Comparison of ENCODE assay signal across 20 cellular contexts in genomic region chr12:123121670-123122069, GRCh38. TPM values are rescaled to one million over a fixed set of nuclear protein-coding genes. Genes with fewer than 3 reads are reported as not detected.
DNase-seq lines count a peak whose midpoint lies in the region; ATAC-seq and TF ChIP-seq lines count a peak whose summit lies in the region.
"Had no signal": no experiment of that assay in that cellular context is flagged by ENCODE, and none has a peak within 500 bp of the region (broad histone marks: within the 10 kb centered on the region; RNA-seq: fewer than 3 reads in every experiment).

No MANE protein-coding gene starts in this region.

- no peak overlapping the region for H3K4ac ChIP-seq in IMR-90 (ENCODE audit: low read depth, low read length)

- intact Hi-C loops in IMR-90 (cut with micrococcal nuclease), result no loop called here

- in situ Hi-C loops in IMR-90 (cut with MboI; ENCODE audit: low sequenced_read_pairs), result no loop called here

- H3K4me2 ChIP-seq in IMR-90 (ENCODE audit: low read depth, low read length), result no peak overlapping the region
- H3K4me2 ChIP-seq: SK-N-SH had no signal

- H3K27me3 Mint-ChIP-seq in activated T-cell treated with anti-CD3 and anti-CD28 coated beads, Interleukin-2, amount 50 U/mL, for 72 hours (ENCODE audit: low read depth), result no peaks in the 10 kb centered on the region
- H3K27me3 Mint-ChIP-seq in activated naive CD8-positive, alpha-beta T cell treated with anti-CD3 and anti-CD28 coated beads for 36 hours, result no peaks in the 10 kb centered on the region
- H3K27me3 Mint-ChIP-seq in stimulated activated memory B cell treated with anti-CD40 and anti-IgM and Interleukin-4, amounts not matched to agents 10 μg/mL and 1 μg/mL and 100 μg/mL, for 72 hours, result no peaks in the 10 kb centered on the region

- WGBS in IMR-90 (ENCODE audit: extremely low coverage in 2 of 2, insufficient read length in 1 of 2), 2 experiments, result 93% methylated on average over 3 of the region's 6 CpGs; no CpG with 5 or more reads in 1 of the 2 experiments

- peak overlapping the region in 1 of 2 donors; percentile 31 for H3K4me3 Mint-ChIP-seq in activated T-cell treated with anti-CD3 and anti-CD28 coated beads, Interleukin-2, amount 50 U/mL, for 72 hours
- H3K4me3 Mint-ChIP-seq in activated naive CD8-positive, alpha-beta T cell treated with anti-CD3 and anti-CD28 coated beads for 36 hours, result no peak overlapping the region
- no peak overlapping the region for H3K4me3 Mint-ChIP-seq in stimulated activated memory B cell treated with anti-CD40 and anti-IgM and Interleukin-4, amounts not matched to agents 10 μg/mL and 1 μg/mL and 100 μg/mL, for 72 hours
- H3K4me3 Mint-ChIP-seq: neural crest cell had no signal

- H4K20me1 ChIP-seq in IMR-90 (ENCODE audit: insufficient read depth, low read length), result peaks cover 21% of the 10 kb centered on the region

- BruUV-seq in IMR-90 (replicated peaks; lab: Mats Ljungman, UMichigan), result no TSS peak

- H3K18ac ChIP-seq in IMR-90 (ENCODE audit: low read depth, low read length), result no peak overlapping the region

- ATAC-seq in activated T-cell treated with anti-CD3 and anti-CD28 coated beads, Interleukin-2, amount 50 U/mL, for 72 hours (replicated peaks in 1 of 2), result no peak
- ATAC-seq in IMR-90 (ENCODE audit: low read depth), result no peak
- ATAC-seq in stimulated activated memory B cell treated with anti-CD40 and anti-IgM and Interleukin-4, amounts not matched to agents 10 μg/mL and 1 μg/mL and 100 μg/mL, for 72 hours, result no peak

- H3K9me3 ChIP-seq in IMR-90 (ENCODE audit: control insufficient read depth, insufficient read depth, low read length) (no peaks in the 10 kb centered on the region), right atrium auricular region (no peaks in the 10 kb centered on the region)
- H3K9me3 ChIP-seq: breast epithelium, HAP-1, SK-N-SH, tibial nerve had no signal

- no peak overlapping the region for H4K91ac ChIP-seq in IMR-90 (ENCODE audit: insufficient read depth, low read depth, low read length)

- no peak overlapping the region for H3K56ac ChIP-seq in IMR-90 (ENCODE audit: extremely low read depth, insufficient read depth, low read length)

- H3K4me3 ChIP-seq in IMR-90 (ENCODE audit: insufficient read depth, low read depth, low read length) (no peak overlapping the region), right atrium auricular region (no peak overlapping the region)
- H3K4me3 ChIP-seq: breast epithelium, HAP-1, tibial nerve had no signal

- POLR2A ChIA-PET in IMR-90 (lab: Charles Lee; ENCODE audit: unreplicated experiment), result no interaction called here

- H2AFZ ChIP-seq in IMR-90 (replicated peaks; ENCODE audit: low read length, poor library complexity), result no peak overlapping the region

- H2AK5ac ChIP-seq in IMR-90 (ENCODE audit: low read depth, low read length), result peak overlapping the region; percentile 54; the same call in 1 of the 2 replicates

- H3K14ac ChIP-seq in IMR-90 (replicated peaks; ENCODE audit: low read depth, low read length), result no peak overlapping the region; the same call in 1 of the 2 replicates

- H2AK9ac ChIP-seq in IMR-90 (replicated peaks; ENCODE audit: low read depth, low read length, poor library complexity), result no peak overlapping the region

- H2BK15ac ChIP-seq in IMR-90 (ENCODE audit: low read depth, low read length), result no peak overlapping the region

- H3K9me3 Mint-ChIP-seq in activated T-cell treated with anti-CD3 and anti-CD28 coated beads, Interleukin-2, amount 50 U/mL, for 72 hours, result no peaks in the 10 kb centered on the region
- H3K9me3 Mint-ChIP-seq in activated naive CD8-positive, alpha-beta T cell treated with anti-CD3 and anti-CD28 coated beads for 36 hours, result no peaks in the 10 kb centered on the region
- no peaks in the 10 kb centered on the region for H3K9me3 Mint-ChIP-seq in stimulated activated memory B cell treated with anti-CD40 and anti-IgM and Interleukin-4, amounts not matched to agents 10 μg/mL and 1 μg/mL and 100 μg/mL, for 72 hours
- H3K9me3 Mint-ChIP-seq: neural crest cell had no signal

- peaks cover 58% of the 10 kb centered on the region for H3K4me1 Mint-ChIP-seq in activated T-cell treated with anti-CD3 and anti-CD28 coated beads, Interleukin-2, amount 50 U/mL, for 72 hours (ENCODE audit: low read depth)
- peaks cover 63% of the 10 kb centered on the region for H3K4me1 Mint-ChIP-seq in activated naive CD8-positive, alpha-beta T cell treated with anti-CD3 and anti-CD28 coated beads for 36 hours
- H3K4me1 Mint-ChIP-seq in stimulated activated memory B cell treated with anti-CD40 and anti-IgM and Interleukin-4, amounts not matched to agents 10 μg/mL and 1 μg/mL and 100 μg/mL, for 72 hours, result peaks cover 60% of the 10 kb centered on the region

- peaks cover 21% of the 10 kb centered on the region for H3K9me1 ChIP-seq in IMR-90 (ENCODE audit: insufficient read depth, low read length)

- no peak overlapping the region for H2BK20ac ChIP-seq in IMR-90 (ENCODE audit: low read depth, low read length)

- H3K23ac ChIP-seq in IMR-90 (ENCODE audit: low read depth, low read length), result no peak overlapping the region

- H3K36me3 Mint-ChIP-seq in activated T-cell treated with anti-CD3 and anti-CD28 coated beads, Interleukin-2, amount 50 U/mL, for 72 hours (ENCODE audit: insufficient read depth in 2 of 2), result no peaks in the 10 kb centered on the region
- H3K36me3 Mint-ChIP-seq in activated naive CD8-positive, alpha-beta T cell treated with anti-CD3 and anti-CD28 coated beads for 36 hours, result peaks cover 10% of the 10 kb centered on the region
- H3K36me3 Mint-ChIP-seq in stimulated activated memory B cell treated with anti-CD40 and anti-IgM and Interleukin-4, amounts not matched to agents 10 μg/mL and 1 μg/mL and 100 μg/mL, for 72 hours, result no peaks in the 10 kb centered on the region

- CTCF ChIA-PET in IMR-90 (lab: Yijun Ruan, JAX), result no interaction called here

- no peak overlapping the region for H4K5ac ChIP-seq in IMR-90 (ENCODE audit: low read depth, low read length)

- peaks cover 0 to 43% of the 10 kb centered on the region in 2 experiments; a peak in 3 of 4 replicates for H3K79me1 ChIP-seq in IMR-90 (ENCODE audit: low read depth in 1 of 2, low read length in 2 of 2)

- no peak overlapping the region for H4K8ac ChIP-seq in IMR-90 (ENCODE audit: low read depth in 2 of 2, low read length in 2 of 2)

- H3K27ac Mint-ChIP-seq in activated T-cell treated with anti-CD3 and anti-CD28 coated beads, Interleukin-2, amount 50 U/mL, for 72 hours, result peak overlapping the region; percentile 55
- peak overlapping the region; percentile 57 for H3K27ac Mint-ChIP-seq in activated naive CD8-positive, alpha-beta T cell treated with anti-CD3 and anti-CD28 coated beads for 36 hours
- peak overlapping the region; percentile 81 for H3K27ac Mint-ChIP-seq in stimulated activated memory B cell treated with anti-CD40 and anti-IgM and Interleukin-4, amounts not matched to agents 10 μg/mL and 1 μg/mL and 100 μg/mL, for 72 hours

- no peak overlapping the region for H3K27ac ChIP-seq in IMR-90 (ENCODE audit: insufficient read depth, low read length)
- H3K27ac ChIP-seq in right atrium auricular region, result no peak overlapping the region
- H3K27ac ChIP-seq: breast epithelium had no signal

- no peak for TF ChIP-seq RAD21 in IMR-90 (IDR thresholded peaks at IDR 0.05; ENCODE audit: low read length)

- H2BK5ac ChIP-seq in IMR-90 (ENCODE audit: low read depth, low read length, poor library complexity, severe bottlenecking), result no peak overlapping the region

- H3K9ac ChIP-seq in IMR-90 (ENCODE audit: low read depth, low read length), result no peak overlapping the region
- H3K9ac ChIP-seq: SK-N-SH had no signal

- TF ChIP-seq POLR2A in IMR-90 (IDR thresholded peaks at IDR 0.05; ENCODE audit: low read depth, low read length), result no peak

- H3K4me1 ChIP-seq in IMR-90 (ENCODE audit: control insufficient read depth, insufficient read depth, low read length) (peaks cover 15% of the 10 kb centered on the region), right atrium auricular region (peaks cover 0 to 40% of the 10 kb centered on the region in 2 donors)
- H3K4me1 ChIP-seq: breast epithelium had no signal

- no peaks in the 10 kb centered on the region for H3K27me3 ChIP-seq in IMR-90 (ENCODE audit: control insufficient read depth, insufficient read depth, low read length)
- no peaks in the 10 kb centered on the region for H3K27me3 ChIP-seq in right atrium auricular region
- H3K27me3 ChIP-seq: breast epithelium, tibial nerve had no signal

- TF ChIP-seq CTCF in IMR-90 (conservative IDR thresholded peaks at IDR 0.05; ENCODE audit: low read depth, low read length), result no peak
- no peak for TF ChIP-seq CTCF in right atrium auricular region (IDR thresholded peaks at IDR 0.05)

- H3K36me3 ChIP-seq in IMR-90 (ENCODE audit: control insufficient read depth, insufficient read depth, low read length) (no peaks in the 10 kb centered on the region), right atrium auricular region (no peaks in the 10 kb centered on the region)
- H3K36me3 ChIP-seq: breast epithelium, HAP-1, tibial nerve had no signal

- no peak for DNase-seq in activated T-cell treated with anti-CD3 and anti-CD28 coated beads, Interleukin-2, amount 50 U/mL, for 72 hours
- DNase-seq in activated T-cell treated with anti-CD3 and anti-CD28 coated beads, Interleukin-2, amount 50 U/mL, for 48 hours, result no peak
- DNase-seq in IMR-90, result no peak
- DNase-seq in activated naive CD8-positive, alpha-beta T cell treated with anti-CD3 and anti-CD28 coated beads for 36 hours, result no peak
- DNase-seq in right atrium auricular region (ENCODE audit: low spot score), result no peak
- DNase-seq in SHP77 (lab: John Stamatoyannopoulos, UW), result no peak
- DNase-seq: cortex of kidney; left cardiac atrium; midbrain; NCI-H1048; NCI-H1930; RPMI8226; SK-N-SH; stimulated activated CD4-positive, alpha-beta T cell treated with anti-CD3 and anti-CD28 coated beads, Interleukin-1b, Interleukin-23, amount 100 ng/mL, for 48 hours; stimulated activated naive CD4-positive, alpha-beta T cell treated with Interleukin-2 at 50 U/mL for 16 hours had no signal

- no peak overlapping the region for H2BK120ac ChIP-seq in IMR-90 (ENCODE audit: low read depth, low read length)

- dilution Hi-C loops in IMR-90 (cut with HindIII; ENCODE audit: low sequenced_read_pairs, unreplicated experiment), result no loop called here

TF ChIP-seq in IMR-90, 13 proteins besides CTCF, POLR2A, EP300 and RAD21:
- TF ChIP-seq MXI1 (IDR thresholded peaks at IDR 0.05; ENCODE audit: borderline replicate concordance, low read depth, low read length) (no peak), MAZ (IDR thresholded peaks at IDR 0.05; ENCODE audit: borderline replicate concordance, low read depth, low read length) (no peak), RFX5 (IDR thresholded peaks at IDR 0.05; ENCODE audit: low read depth, low read length) (no peak)

RNA-seq across cellular contexts. Expression of gene PITPNM2, which starts 29.2 kb away (rescaled TPM):
- total RNA-seq in activated T-cell treated with anti-CD3 and anti-CD28 coated beads, Interleukin-2, amount 50 U/mL, for 72 hours, result 10 to 100 TPM; 14.1 to 18.1 TPM
- total RNA-seq in IMR-90 (2012; rRNA removed), result 0.83 and 1.6 TPM in 2 replicates
- 3.0 and 3.1 TPM in 2 replicates for polyA plus RNA-seq in IMR-90 (2012; rRNA removed)
- 1.4 and 3.3 TPM in 2 replicates for polyA plus RNA-seq in IMR-90 (2012; cell fraction: cytosol; rRNA removed)
- polyA plus RNA-seq in IMR-90 (2012; cell fraction: nucleus; rRNA removed; ENCODE audit: low replicate concordance), result 12.1 and 24.5 TPM in 2 replicates
- total RNA-seq in activated naive CD8-positive, alpha-beta T cell treated with anti-CD3 and anti-CD28 coated beads for 36 hours, result 10 to 100 TPM; 13.1 to 13.2 TPM
- 10 to 100 TPM in 1 of 2 donors, 1 to 10 TPM in 1; 9.4 to 10.5 TPM for total RNA-seq in right atrium auricular region
